ENCODE assay signal across 8 cellular contexts in genomic region chr16:74652883-74653282, GRCh38. TPM values are rescaled to one million over a fixed set of nuclear protein-coding genes. Genes with fewer than 3 reads are reported as not detected.
A peak's percentile ranks its signal among the peaks of the same experiment; 100 is the strongest.
DNase-seq lines count a peak whose midpoint lies in the region; ATAC-seq and TF ChIP-seq lines count a peak whose summit lies in the region.
"Not testable (repeated sequence)": the region's sequence is repeated elsewhere in the genome, so short reads cannot be mapped to it uniquely, and the experiment has no call there.
"Had no signal": no experiment of that assay in that cellular context is flagged by ENCODE, and none has a peak within 500 bp of the region (broad histone marks: within the 10 kb centered on the region; RNA-seq: fewer than 3 reads in every experiment).

No MANE protein-coding gene starts in this region.

- H3K9me3 Mint-ChIP-seq in CD8-positive, alpha-beta T cell; activated T-helper 17 cell treated with anti-CD3 and anti-CD28 coated beads, Interleukin-2, amount 50 U/mL, for 72 hours; naive thymus-derived CD8-positive, alpha-beta T cell: not testable (repeated sequence)

- TF ChIP-seq CTCF in CD8-positive, alpha-beta T cell (IDR thresholded peaks at IDR 0.05); HEK293 (tag by site-specific recombination; IDR thresholded peaks at IDR 0.05); choroid plexus epithelial cell (conservative IDR thresholded peaks at IDR 0.05; ENCODE audit: low read depth, low read length); fibroblast of villous mesenchyme (IDR thresholded peaks at IDR 0.05; ENCODE audit: insufficient read depth, low read depth, low read length): not testable (repeated sequence)

- H3K4me1 Mint-ChIP-seq in CD8-positive, alpha-beta T cell (ENCODE audit: low read depth) = peaks cover 46% of the 10 kb centered on the region
- peaks cover 22% of the 10 kb centered on the region for H3K4me1 Mint-ChIP-seq in activated T-helper 17 cell treated with anti-CD3 and anti-CD28 coated beads, Interleukin-2, amount 50 U/mL, for 72 hours
- H3K4me1 Mint-ChIP-seq in naive thymus-derived CD8-positive, alpha-beta T cell = peaks cover 15 to 53% (median 44%) of the 10 kb centered on the region in 4 donors

- CTCF ChIA-PET in CD8-positive, alpha-beta T cell (lab: Charles Lee) = interaction anchor here (1.3 to 1.5 kb wide), 2 partner anchors 14 to 19 kb away, joined by 3 to 4 read pairs; partner anchors contain the start of gene RFWD3
- CTCF ChIA-PET in HEK293 (lab: Yijun Ruan, JAX) = interaction anchor here (0.5 kb wide), 1 partner anchor 1112 kb away, joined by 3 read pairs; no protein-coding TSS in a partner anchor

- ATAC-seq in CD8-positive, alpha-beta T cell; activated T-helper 17 cell treated with anti-CD3 and anti-CD28 coated beads, Interleukin-2, amount 50 U/mL, for 72 hours (replicated peaks); naive thymus-derived CD8-positive, alpha-beta T cell: not testable (repeated sequence)

- POLR2A ChIA-PET in CD8-positive, alpha-beta T cell (lab: Charles Lee) = interaction anchor here (1.1 kb wide), 1 partner anchor 48 kb away, joined by 4 read pairs; the partner anchor contains the start of gene MLKL
- POLR2A ChIA-PET in HEK293 (lab: Yijun Ruan, JAX) = interaction anchor here (2.1 kb wide), 1 partner anchor 14 kb away, joined by 6 read pairs; the partner anchor contains the start of gene RFWD3
- POLR2A ChIA-PET in naive thymus-derived CD8-positive, alpha-beta T cell (lab: Charles Lee) = not testable (repeated sequence)

- not testable (repeated sequence) for H3K4me3 Mint-ChIP-seq in CD8-positive, alpha-beta T cell; activated T-helper 17 cell treated with anti-CD3 and anti-CD28 coated beads, Interleukin-2, amount 50 U/mL, for 72 hours
- H3K4me3 Mint-ChIP-seq in naive thymus-derived CD8-positive, alpha-beta T cell = peak overlapping the region in 1 of 10 donors; percentile 4

- not testable (repeated sequence) for H3K9me3 ChIP-seq in CD8-positive, alpha-beta T cell (ENCODE audit: low read length); HEK293 (ENCODE audit: control insufficient read depth, insufficient read depth, low read depth, low read length)

- H3K27me3 Mint-ChIP-seq in CD8-positive, alpha-beta T cell (ENCODE audit: low read depth); activated T-helper 17 cell treated with anti-CD3 and anti-CD28 coated beads, Interleukin-2, amount 50 U/mL, for 72 hours; naive thymus-derived CD8-positive, alpha-beta T cell: not testable (repeated sequence)

- H3K27ac Mint-ChIP-seq in CD8-positive, alpha-beta T cell = peak overlapping the region; percentile 13
- peak overlapping the region; percentile 36 for H3K27ac Mint-ChIP-seq in activated T-helper 17 cell treated with anti-CD3 and anti-CD28 coated beads, Interleukin-2, amount 50 U/mL, for 72 hours
- H3K27ac Mint-ChIP-seq in naive thymus-derived CD8-positive, alpha-beta T cell = peak overlapping the region in 8 of 10 donors; percentile 19 to 81 (median 66)

- intact Hi-C loops in CD8-positive, alpha-beta T cell (cut with DNase I, micrococcal nuclease) = not testable (repeated sequence)

- peaks cover 20% of the 10 kb centered on the region for H3K36me3 ChIP-seq in CD8-positive, alpha-beta T cell (ENCODE audit: insufficient read depth, low read length)
- peaks cover 68 to 93% of the 10 kb centered on the region in 2 experiments for H3K36me3 ChIP-seq in HEK293 (ENCODE audit: control insufficient read depth in 2 of 2, insufficient read depth in 1 of 2, low read length in 2 of 2)

- H3K4me1 ChIP-seq in CD8-positive, alpha-beta T cell (ENCODE audit: insufficient read depth, low read length) = peaks cover 23% of the 10 kb centered on the region
- H3K4me1 ChIP-seq in HEK293 (ENCODE audit: control insufficient read depth, insufficient read depth, low read length) = not testable (repeated sequence)

- DNase-seq in CD8-positive, alpha-beta T cell; naive thymus-derived CD8-positive, alpha-beta T cell: not testable (repeated sequence)
- DNase-seq in RKO (ENCODE audit: low spot score) (peak; percentile 33), choroid plexus epithelial cell (ENCODE audit: low read depth) (peak; percentile 33), fibroblast of villous mesenchyme (ENCODE audit: low read depth) (peak; percentile 20)

- H3K27ac ChIP-seq in CD8-positive, alpha-beta T cell (ENCODE audit: low read depth, low read length); HEK293 (ENCODE audit: extremely low read depth, low read depth, low read length): not testable (repeated sequence)

- H3K36me3 Mint-ChIP-seq in CD8-positive, alpha-beta T cell = peaks cover 70% of the 10 kb centered on the region
- H3K36me3 Mint-ChIP-seq in activated T-helper 17 cell treated with anti-CD3 and anti-CD28 coated beads, Interleukin-2, amount 50 U/mL, for 72 hours (ENCODE audit: low read depth) = peaks cover 97% of the 10 kb centered on the region
- H3K36me3 Mint-ChIP-seq in naive thymus-derived CD8-positive, alpha-beta T cell = peaks cover 0 to 83% (median 13%) of the 10 kb centered on the region in 3 donors

- not testable (repeated sequence) for H3K4me3 ChIP-seq in CD8-positive, alpha-beta T cell (ENCODE audit: low read depth, low read length); HEK293 (ENCODE audit: low read depth, low read length); choroid plexus epithelial cell (ENCODE audit: low read depth, low read length); fibroblast of villous mesenchyme (ENCODE audit: low read depth, low read length)

- not testable (repeated sequence) for H3K27me3 ChIP-seq in CD8-positive, alpha-beta T cell (ENCODE audit: insufficient read depth, low read length)

TF ChIP-seq in HEK293, 187 proteins besides CTCF, POLR2A, EP300 and RAD21:
- TF ChIP-seq, protein P1, sequence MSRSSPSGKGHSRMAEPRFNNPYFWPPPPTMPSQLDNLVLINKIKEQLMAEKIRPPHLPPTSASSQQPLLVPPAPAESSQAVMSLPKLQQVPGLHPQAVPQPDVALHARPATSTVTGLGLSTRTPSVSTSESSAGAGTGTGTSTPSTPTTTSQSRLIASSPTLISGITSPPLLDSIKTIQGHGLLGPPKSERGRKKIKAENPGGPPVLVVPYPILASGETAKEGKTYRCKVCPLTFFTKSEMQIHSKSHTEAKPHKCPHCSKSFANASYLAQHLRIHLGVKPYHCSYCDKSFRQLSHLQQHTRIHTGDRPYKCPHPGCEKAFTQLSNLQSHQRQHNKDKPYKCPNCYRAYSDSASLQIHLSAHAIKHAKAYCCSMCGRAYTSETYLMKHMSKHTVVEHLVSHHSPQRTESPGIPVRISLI (tag by site-specific recombination; IDR thresholded peaks at IDR 0.05) = peak; percentile 28; the same call in 1 of the 2 replicates
- TF ChIP-seq GLIS1 (tag by site-specific recombination; IDR thresholded peaks at IDR 0.05) (peak; percentile 52), SP7 (tag by site-specific recombination; IDR thresholded peaks at IDR 0.05) (peak; percentile 41; the same call in 1 of the 2 replicates), HIC1 (tag by site-specific recombination; IDR thresholded peaks at IDR 0.05) (peak; percentile 68)
- TF ChIP-seq, protein P2, sequence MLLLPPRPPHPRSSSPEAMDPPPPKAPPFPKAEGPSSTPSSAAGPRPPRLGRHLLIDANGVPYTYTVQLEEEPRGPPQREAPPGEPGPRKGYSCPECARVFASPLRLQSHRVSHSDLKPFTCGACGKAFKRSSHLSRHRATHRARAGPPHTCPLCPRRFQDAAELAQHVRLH (tag by site-specific recombination; IDR thresholded peaks at IDR 0.05) = peak; percentile 51; the same call in 1 of the 2 replicates

RNA-seq across cellular contexts. Expression of gene RFWD3, which starts 13.8 kb away (rescaled TPM):
- total RNA-seq in CD8-positive, alpha-beta T cell = 10 to 100 TPM; 43.7 to 49.7 TPM
- total RNA-seq in activated T-helper 17 cell treated with anti-CD3 and anti-CD28 coated beads, Interleukin-2, amount 50 U/mL, for 72 hours = 100 to 1,000 TPM in 1 of 2 donors, 10 to 100 TPM in 1; 71.5 to 109 TPM
- total RNA-seq in fibroblast of villous mesenchyme = 20.3 and 30.7 TPM in 2 replicates
- total RNA-seq in naive thymus-derived CD8-positive, alpha-beta T cell = 10 to 100 TPM; 42.0 to 52.3 TPM
- 10 to 100 TPM; 11.3 to 22.6 (median 11.7) TPM for polyA plus RNA-seq in naive thymus-derived CD8-positive, alpha-beta T cell

RNA-seq across cellular contexts. Expression of gene GLG1, which starts 46.0 kb away (rescaled TPM):
- 10 to 100 TPM; 73.7 to 79.4 TPM for total RNA-seq in CD8-positive, alpha-beta T cell
- total RNA-seq in activated T-helper 17 cell treated with anti-CD3 and anti-CD28 coated beads, Interleukin-2, amount 50 U/mL, for 72 hours = 10 to 100 TPM; 62.6 to 74.1 TPM
- total RNA-seq in fibroblast of villous mesenchyme = 128 and 158 TPM in 2 replicates
- 100 to 1,000 TPM; 192 to 195 TPM for total RNA-seq in naive thymus-derived CD8-positive, alpha-beta T cell
- 100 to 1,000 TPM; 137 to 210 (median 164) TPM for polyA plus RNA-seq in naive thymus-derived CD8-positive, alpha-beta T cell

RNA-seq across cellular contexts. Expression of gene MLKL, which starts 47.8 kb away (rescaled TPM):
- total RNA-seq in CD8-positive, alpha-beta T cell = 10 to 100 TPM; 12.1 to 13.2 TPM
- 10 to 100 TPM; 25.6 to 35.6 TPM for total RNA-seq in activated T-helper 17 cell treated with anti-CD3 and anti-CD28 coated beads, Interleukin-2, amount 50 U/mL, for 72 hours
- 8.7 and 14.2 TPM in 2 replicates for total RNA-seq in fibroblast of villous mesenchyme
- 10 to 100 TPM; 19.8 to 20.6 TPM for total RNA-seq in naive thymus-derived CD8-positive, alpha-beta T cell
- polyA plus RNA-seq in naive thymus-derived CD8-positive, alpha-beta T cell = 1 to 10 TPM; 7.3 to 9.3 (median 8.2) TPM
- total RNA-seq: mesothelial cell of epicardium had no signal

Comparison
In these comparisons a context has a peak if more than half of its experiments do, and no peak if none do; other contexts are left out.
1. H3K27ac Mint-ChIP-seq: peak in every context shown above with its lines; median percentile 66 in naive thymus-derived CD8-positive, alpha-beta T cell; 36 in activated T-helper 17 cell treated with anti-CD3 and anti-CD28 coated beads, Interleukin-2, amount 50 U/mL, for 72 hours; 13 in CD8-positive, alpha-beta T cell.